In genomic region chr7:7257899-7258692, GRCh38 we compare ENCODE assay signal across 8 cellular contexts.
DNase-seq lines count a peak whose midpoint lies in the region; ATAC-seq and TF ChIP-seq lines count a peak whose summit lies in the region.

No MANE protein-coding gene starts in this region.

- H3K4me1 ChIP-seq in adrenal gland (replicated peaks in 1 of 2), result no peaks in the 10 kb centered on the region

- no peaks in the 10 kb centered on the region for H3K36me3 ChIP-seq in adrenal gland (replicated peaks in 1 of 2)

- peak overlapping the region in 1 of 5 donors; percentile 2 for H3K27ac ChIP-seq in adrenal gland

- DNase-seq in Kasumi-1 (lab: John Stamatoyannopoulos, UW), result peak; percentile 2 to 20
- peak; percentile 56 for DNase-seq in iris pigment epithelial cell (ENCODE audit: low read depth)
- no peak for DNase-seq in stimulated activated CD4-positive, alpha-beta T cell treated with anti-CD3 and anti-CD28 coated beads, Interleukin-4, amount 100 ng/mL, for 24 hours
- DNase-seq in erythroblast (lab: John Stamatoyannopoulos, UW), result no peak
- no peak for DNase-seq in adrenal gland
- DNase-seq in occipital lobe (lab: John Stamatoyannopoulos, UW), result no peak

- WGBS in adrenal gland, 4 donors, result 67 to 80% (median 76%) methylated on average over 7 of the region's 7 CpGs

- ATAC-seq in GM18511 (IDR thresholded peaks at IDR 0.05; ENCODE audit: unreplicated experiment), result peak; percentile 91
- ATAC-seq in GM21723 (IDR thresholded peaks at IDR 0.05; ENCODE audit: unreplicated experiment), result peak; percentile 92

- TF ChIP-seq CTCF in adrenal gland (IDR thresholded peaks at IDR 0.05), result no peak

- intact Hi-C loops in adrenal gland (cut with DNase I), result no loop called here

- no peaks in the 10 kb centered on the region for H3K27me3 ChIP-seq in adrenal gland

- TF ChIP-seq POLR2A in erythroblast (IDR thresholded peaks at IDR 0.05; ENCODE audit: low read length), result no peak
- no peak for TF ChIP-seq POLR2A in adrenal gland (IDR thresholded peaks at IDR 0.05)

- H3K9me3 ChIP-seq in adrenal gland (replicated peaks in 1 of 3), result no peaks in the 10 kb centered on the region

- H3K4me3 ChIP-seq in adrenal gland, result no peak overlapping the region

Comparison
In these comparisons a context has a peak if more than half of its experiments do, and no peak if none do; other contexts are left out.
1. DNase-seq: peak in Kasumi-1 (2 of 2) and iris pigment epithelial cell (single experiment); none in stimulated activated CD4-positive, alpha-beta T cell treated with anti-CD3 and anti-CD28 coated beads, Interleukin-4, amount 100 ng/mL, for 24 hours (single experiment), erythroblast (0 of 2), adrenal gland (0 of 7) and occipital lobe (single experiment).